ENCODE assay signal across 1 cellular context in the genomic region with DNA sequence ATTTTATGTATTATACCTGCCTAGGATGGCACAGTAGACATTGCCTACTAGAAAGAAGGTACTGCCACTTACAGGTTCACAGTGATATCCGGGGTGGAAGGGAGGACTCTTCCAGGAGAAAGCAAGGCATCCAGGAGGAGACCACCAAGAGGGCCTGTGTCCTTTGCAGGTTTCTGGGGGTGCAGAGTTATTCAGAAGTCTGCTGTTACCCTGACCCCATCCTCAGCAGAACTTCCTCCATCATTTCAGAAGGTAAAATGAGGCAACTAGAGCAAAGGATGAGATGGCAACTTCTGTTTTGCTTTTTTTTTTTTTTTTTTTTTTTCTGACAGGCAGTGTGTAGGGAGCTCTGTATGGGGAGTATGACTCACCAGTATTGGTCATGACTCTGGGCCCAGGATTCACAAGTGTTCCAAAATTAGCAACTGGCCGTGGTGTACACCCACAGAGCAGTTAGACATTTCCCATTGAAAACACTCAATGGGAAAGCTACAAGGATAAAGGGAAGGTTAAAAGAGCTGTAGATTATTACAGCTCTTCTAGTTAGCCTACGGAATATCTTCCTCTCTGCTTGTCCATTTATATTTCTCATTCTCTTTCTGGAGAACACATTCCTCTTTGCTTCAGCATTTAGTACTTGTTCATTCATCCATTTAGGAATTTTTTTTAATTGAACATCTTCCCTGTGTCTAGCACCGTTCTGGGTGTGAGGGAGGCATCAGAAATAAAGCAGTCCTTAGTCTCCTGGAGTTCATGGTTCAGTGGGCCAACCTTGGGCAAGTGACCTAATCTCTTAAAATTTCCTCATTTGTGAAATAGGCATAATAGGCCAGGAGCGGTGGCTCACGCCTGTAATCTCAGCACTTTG.
TF ChIP-seq lines count a peak whose summit lies in the region.

No MANE protein-coding gene starts in this region.

TF ChIP-seq in K562, 482 proteins besides CTCF, POLR2A, EP300 and RAD21 (continued from another document and continues in another):
- TF ChIP-seq CUX1 (CRISPR knock-in tag; IDR thresholded peaks at IDR 0.05) (peak; percentile 89), ATF7 (IDR thresholded peaks at IDR 0.05) (peak; percentile 87), ZNF408 (CRISPR knock-in tag; IDR thresholded peaks at IDR 0.05; ENCODE audit: low read depth) (no peak), MAZ (CRISPR knock-in tag; conservative IDR thresholded peaks at IDR 0.05 in 1 of 2, IDR thresholded peaks at IDR 0.05 in 1 of 2) (peak; percentile 26 to 29; a peak in 1 of 4 replicates), RUNX1 (IDR thresholded peaks at IDR 0.05; ENCODE audit: low read depth) (no peak), NFRKB (IDR thresholded peaks at IDR 0.05; ENCODE audit: low read depth) (peak; percentile 47), HMG20A (CRISPR knock-in tag; conservative IDR thresholded peaks at IDR 0.05) (no peak), GMEB1 (CRISPR knock-in tag; IDR thresholded peaks at IDR 0.05) (no peak), CGGBP1 (CRISPR knock-in tag; IDR thresholded peaks at IDR 0.05) (no peak), MYBL2 (IDR thresholded peaks at IDR 0.05; ENCODE audit: low read depth) (no peak), MYBL2 (CRISPR knock-in tag; IDR thresholded peaks at IDR 0.05; ENCODE audit: borderline replicate concordance) (no peak), PRPF4 (IDR thresholded peaks at IDR 0.05; ENCODE audit: insufficient read depth, low read depth, low read length, poor library complexity, severe bottlenecking) (no peak), EP400 (IDR thresholded peaks at IDR 0.05) (peak; percentile 39), MLX (CRISPR knock-in tag; conservative IDR thresholded peaks at IDR 0.05) (no peak), ERF (CRISPR knock-in tag; IDR thresholded peaks at IDR 0.05) (peak; percentile 65; the same call in 1 of the 2 replicates), C11orf30 (IDR thresholded peaks at IDR 0.05; ENCODE audit: low read depth) (peak; percentile 94), ZBTB2 (IDR thresholded peaks at IDR 0.05) (peak; percentile 29; the same call in 1 of the 2 replicates), PATZ1 (CRISPR knock-in tag; IDR thresholded peaks at IDR 0.05; ENCODE audit: borderline replicate concordance) (no peak), ZNF224 (CRISPR knock-in tag; IDR thresholded peaks at IDR 0.05) (no peak), NFXL1 (CRISPR knock-in tag; IDR thresholded peaks at IDR 0.05) (no peak), ZNF263 (CRISPR knock-in tag; IDR thresholded peaks at IDR 0.05; ENCODE audit: borderline replicate concordance) (no peak), ZNF785 (CRISPR knock-in tag; IDR thresholded peaks at IDR 0.05) (no peak), YBX1 (IDR thresholded peaks at IDR 0.05) (no peak), NEUROD1 (IDR thresholded peaks at IDR 0.05; ENCODE audit: borderline replicate concordance, low read depth, low read length, partially characterized antibody) (peak; percentile 81), SAFB (IDR thresholded peaks at IDR 0.05; ENCODE audit: borderline replicate concordance, low read depth, low read length) (no peak)
- TF ChIP-seq, protein P1, sequence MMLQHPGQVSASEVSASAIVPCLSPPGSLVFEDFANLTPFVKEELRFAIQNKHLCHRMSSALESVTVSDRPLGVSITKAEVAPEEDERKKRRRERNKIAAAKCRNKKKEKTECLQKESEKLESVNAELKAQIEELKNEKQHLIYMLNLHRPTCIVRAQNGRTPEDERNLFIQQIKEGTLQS (IDR thresholded peaks at IDR 0.05), result peak; percentile 98
- TF ChIP-seq, protein P1 (CRISPR knock-in tag; conservative IDR thresholded peaks at IDR 0.05), result no peak; the same call in 1 of the 2 replicates
- TF ChIP-seq, protein P2, sequence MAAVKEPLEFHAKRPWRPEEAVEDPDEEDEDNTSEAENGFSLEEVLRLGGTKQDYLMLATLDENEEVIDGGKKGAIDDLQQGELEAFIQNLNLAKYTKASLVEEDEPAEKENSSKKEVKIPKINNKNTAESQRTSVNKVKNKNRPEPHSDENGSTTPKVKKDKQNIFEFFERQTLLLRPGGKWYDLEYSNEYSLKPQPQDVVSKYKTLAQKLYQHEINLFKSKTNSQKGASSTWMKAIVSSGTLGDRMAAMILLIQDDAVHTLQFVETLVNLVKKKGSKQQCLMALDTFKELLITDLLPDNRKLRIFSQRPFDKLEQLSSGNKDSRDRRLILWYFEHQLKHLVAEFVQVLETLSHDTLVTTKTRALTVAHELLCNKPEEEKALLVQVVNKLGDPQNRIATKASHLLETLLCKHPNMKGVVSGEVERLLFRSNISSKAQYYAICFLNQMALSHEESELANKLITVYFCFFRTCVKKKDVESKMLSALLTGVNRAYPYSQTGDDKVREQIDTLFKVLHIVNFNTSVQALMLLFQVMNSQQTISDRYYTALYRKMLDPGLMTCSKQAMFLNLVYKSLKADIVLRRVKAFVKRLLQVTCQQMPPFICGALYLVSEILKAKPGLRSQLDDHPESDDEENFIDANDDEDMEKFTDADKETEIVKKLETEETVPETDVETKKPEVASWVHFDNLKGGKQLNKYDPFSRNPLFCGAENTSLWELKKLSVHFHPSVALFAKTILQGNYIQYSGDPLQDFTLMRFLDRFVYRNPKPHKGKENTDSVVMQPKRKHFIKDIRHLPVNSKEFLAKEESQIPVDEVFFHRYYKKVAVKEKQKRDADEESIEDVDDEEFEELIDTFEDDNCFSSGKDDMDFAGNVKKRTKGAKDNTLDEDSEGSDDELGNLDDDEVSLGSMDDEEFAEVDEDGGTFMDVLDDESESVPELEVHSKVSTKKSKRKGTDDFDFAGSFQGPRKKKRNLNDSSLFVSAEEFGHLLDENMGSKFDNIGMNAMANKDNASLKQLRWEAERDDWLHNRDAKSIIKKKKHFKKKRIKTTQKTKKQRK (IDR thresholded peaks at IDR 0.05; ENCODE audit: borderline replicate concordance, low read depth, low read length), result no peak
- TF ChIP-seq, protein P3, sequence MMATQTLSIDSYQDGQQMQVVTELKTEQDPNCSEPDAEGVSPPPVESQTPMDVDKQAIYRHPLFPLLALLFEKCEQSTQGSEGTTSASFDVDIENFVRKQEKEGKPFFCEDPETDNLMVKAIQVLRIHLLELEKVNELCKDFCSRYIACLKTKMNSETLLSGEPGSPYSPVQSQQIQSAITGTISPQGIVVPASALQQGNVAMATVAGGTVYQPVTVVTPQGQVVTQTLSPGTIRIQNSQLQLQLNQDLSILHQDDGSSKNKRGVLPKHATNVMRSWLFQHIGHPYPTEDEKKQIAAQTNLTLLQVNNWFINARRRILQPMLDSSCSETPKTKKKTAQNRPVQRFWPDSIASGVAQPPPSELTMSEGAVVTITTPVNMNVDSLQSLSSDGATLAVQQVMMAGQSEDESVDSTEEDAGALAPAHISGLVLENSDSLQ (IDR thresholded peaks at IDR 0.05), result peak; percentile 85
